1 cellular context compared by ENCODE assay signal in the genomic region with DNA sequence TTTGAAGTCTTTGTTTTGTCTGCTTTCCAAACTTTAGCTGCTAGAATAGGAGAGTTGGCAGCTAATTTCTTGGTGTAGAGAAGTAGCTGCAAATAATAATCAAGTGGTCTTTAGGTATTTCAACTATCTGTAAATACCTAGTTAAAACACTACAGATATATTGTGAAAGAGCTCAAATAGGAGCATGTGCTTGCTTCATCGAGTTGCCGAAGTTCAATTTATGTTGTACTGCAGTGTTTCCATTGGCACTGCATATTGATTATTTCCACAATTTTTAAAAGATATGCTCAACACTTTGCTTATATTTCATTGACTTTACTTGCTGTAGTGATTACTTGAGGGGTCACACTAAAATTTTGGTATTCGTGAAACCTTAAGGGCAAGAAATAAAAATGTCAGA.
TF ChIP-seq lines count a peak whose summit lies in the region.

No MANE protein-coding gene starts in this region.

TF ChIP-seq in HepG2, 621 proteins besides CTCF, POLR2A, EP300 and RAD21 (continued from another document and continues in another):
- TF ChIP-seq AHR (CRISPR knock-in tag; IDR thresholded peaks at IDR 0.05), result no peak
- no peak for TF ChIP-seq NRL (CRISPR knock-in tag; IDR thresholded peaks at IDR 0.05; ENCODE audit: borderline replicate concordance)
- TF ChIP-seq ASH2L (IDR thresholded peaks at IDR 0.05; ENCODE audit: insufficient read length, low read depth, low read length), result no peak
- no peak for TF ChIP-seq SP5 (CRISPR knock-in tag; IDR thresholded peaks at IDR 0.05; ENCODE audit: borderline replicate concordance, low read depth)
- no peak for TF ChIP-seq EZH2 (conservative IDR thresholded peaks at IDR 0.05; ENCODE audit: low read depth, low read length)
- no peak for TF ChIP-seq ZNF383 (CRISPR knock-in tag; IDR thresholded peaks at IDR 0.05; ENCODE audit: borderline replicate concordance)
- TF ChIP-seq, protein P1, sequence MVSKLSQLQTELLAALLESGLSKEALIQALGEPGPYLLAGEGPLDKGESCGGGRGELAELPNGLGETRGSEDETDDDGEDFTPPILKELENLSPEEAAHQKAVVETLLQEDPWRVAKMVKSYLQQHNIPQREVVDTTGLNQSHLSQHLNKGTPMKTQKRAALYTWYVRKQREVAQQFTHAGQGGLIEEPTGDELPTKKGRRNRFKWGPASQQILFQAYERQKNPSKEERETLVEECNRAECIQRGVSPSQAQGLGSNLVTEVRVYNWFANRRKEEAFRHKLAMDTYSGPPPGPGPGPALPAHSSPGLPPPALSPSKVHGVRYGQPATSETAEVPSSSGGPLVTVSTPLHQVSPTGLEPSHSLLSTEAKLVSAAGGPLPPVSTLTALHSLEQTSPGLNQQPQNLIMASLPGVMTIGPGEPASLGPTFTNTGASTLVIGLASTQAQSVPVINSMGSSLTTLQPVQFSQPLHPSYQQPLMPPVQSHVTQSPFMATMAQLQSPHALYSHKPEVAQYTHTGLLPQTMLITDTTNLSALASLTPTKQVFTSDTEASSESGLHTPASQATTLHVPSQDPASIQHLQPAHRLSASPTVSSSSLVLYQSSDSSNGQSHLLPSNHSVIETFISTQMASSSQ (IDR thresholded peaks at IDR 0.05; ENCODE audit: low read depth), result 0 out of 2 replicates have a peak, but pooled peaks have one; percentile 36
- TF ChIP-seq, protein P1 (CRISPR knock-in tag; IDR thresholded peaks at IDR 0.05; ENCODE audit: borderline replicate concordance), result no peak
- TF ChIP-seq HNRNPH1 (optimal IDR thresholded peaks at IDR 0.05; ENCODE audit: low read depth, low read length), result no peak
- TF ChIP-seq ZNF607 (CRISPR knock-in tag; IDR thresholded peaks at IDR 0.05; ENCODE audit: borderline replicate concordance), result no peak
- TF ChIP-seq, protein P2, sequence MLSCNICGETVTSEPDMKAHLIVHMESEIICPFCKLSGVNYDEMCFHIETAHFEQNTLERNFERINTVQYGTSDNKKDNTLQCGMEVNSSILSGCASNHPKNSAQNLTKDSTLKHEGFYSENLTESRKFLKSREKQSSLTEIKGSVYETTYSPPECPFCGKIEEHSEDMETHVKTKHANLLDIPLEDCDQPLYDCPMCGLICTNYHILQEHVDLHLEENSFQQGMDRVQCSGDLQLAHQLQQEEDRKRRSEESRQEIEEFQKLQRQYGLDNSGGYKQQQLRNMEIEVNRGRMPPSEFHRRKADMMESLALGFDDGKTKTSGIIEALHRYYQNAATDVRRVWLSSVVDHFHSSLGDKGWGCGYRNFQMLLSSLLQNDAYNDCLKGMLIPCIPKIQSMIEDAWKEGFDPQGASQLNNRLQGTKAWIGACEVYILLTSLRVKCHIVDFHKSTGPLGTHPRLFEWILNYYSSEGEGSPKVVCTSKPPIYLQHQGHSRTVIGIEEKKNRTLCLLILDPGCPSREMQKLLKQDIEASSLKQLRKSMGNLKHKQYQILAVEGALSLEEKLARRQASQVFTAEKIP (CRISPR knock-in tag; IDR thresholded peaks at IDR 0.05; ENCODE audit: borderline replicate concordance), result no peak
- TF ChIP-seq ZNF224 (CRISPR knock-in tag; IDR thresholded peaks at IDR 0.05), result no peak
- TF ChIP-seq, protein P3, sequence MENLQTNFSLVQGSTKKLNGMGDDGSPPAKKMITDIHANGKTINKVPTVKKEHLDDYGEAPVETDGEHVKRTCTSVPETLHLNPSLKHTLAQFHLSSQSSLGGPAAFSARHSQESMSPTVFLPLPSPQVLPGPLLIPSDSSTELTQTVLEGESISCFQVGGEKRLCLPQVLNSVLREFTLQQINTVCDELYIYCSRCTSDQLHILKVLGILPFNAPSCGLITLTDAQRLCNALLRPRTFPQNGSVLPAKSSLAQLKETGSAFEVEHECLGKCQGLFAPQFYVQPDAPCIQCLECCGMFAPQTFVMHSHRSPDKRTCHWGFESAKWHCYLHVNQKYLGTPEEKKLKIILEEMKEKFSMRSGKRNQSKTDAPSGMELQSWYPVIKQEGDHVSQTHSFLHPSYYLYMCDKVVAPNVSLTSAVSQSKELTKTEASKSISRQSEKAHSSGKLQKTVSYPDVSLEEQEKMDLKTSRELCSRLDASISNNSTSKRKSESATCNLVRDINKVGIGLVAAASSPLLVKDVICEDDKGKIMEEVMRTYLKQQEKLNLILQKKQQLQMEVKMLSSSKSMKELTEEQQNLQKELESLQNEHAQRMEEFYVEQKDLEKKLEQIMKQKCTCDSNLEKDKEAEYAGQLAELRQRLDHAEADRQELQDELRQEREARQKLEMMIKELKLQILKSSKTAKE (CRISPR knock-in tag; IDR thresholded peaks at IDR 0.05; ENCODE audit: borderline replicate concordance), result no peak
- TF ChIP-seq ZNF577 (CRISPR knock-in tag; IDR thresholded peaks at IDR 0.05; ENCODE audit: borderline replicate concordance, low read depth), result no peak
- no peak for TF ChIP-seq PHF8 (CRISPR knock-in tag; IDR thresholded peaks at IDR 0.05)
- TF ChIP-seq ZFP90 (CRISPR knock-in tag; IDR thresholded peaks at IDR 0.05; ENCODE audit: borderline replicate concordance), result no peak
- TF ChIP-seq MBD4 (IDR thresholded peaks at IDR 0.05; ENCODE audit: borderline replicate concordance, low read length), result no peak
- TF ChIP-seq KMT2A (CRISPR knock-in tag; IDR thresholded peaks at IDR 0.05), result no peak
- TF ChIP-seq MIXL1 (CRISPR knock-in tag; IDR thresholded peaks at IDR 0.05), result 0 out of 2 replicates have a peak, but pooled peaks have one; percentile 37
- TF ChIP-seq, protein P4, sequence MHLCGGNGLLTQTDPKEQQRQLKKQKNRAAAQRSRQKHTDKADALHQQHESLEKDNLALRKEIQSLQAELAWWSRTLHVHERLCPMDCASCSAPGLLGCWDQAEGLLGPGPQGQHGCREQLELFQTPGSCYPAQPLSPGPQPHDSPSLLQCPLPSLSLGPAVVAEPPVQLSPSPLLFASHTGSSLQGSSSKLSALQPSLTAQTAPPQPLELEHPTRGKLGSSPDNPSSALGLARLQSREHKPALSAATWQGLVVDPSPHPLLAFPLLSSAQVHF (CRISPR knock-in tag; IDR thresholded peaks at IDR 0.05), result no peak
- TF ChIP-seq FOXJ3 (CRISPR knock-in tag; IDR thresholded peaks at IDR 0.05; ENCODE audit: borderline replicate concordance), result peak; percentile 49; the same call in 1 of the 2 replicates
- no peak for TF ChIP-seq SOX6 (IDR thresholded peaks at IDR 0.05)
- TF ChIP-seq SOX6 (CRISPR knock-in tag; IDR thresholded peaks at IDR 0.05), result peak; percentile 34; the same call in 1 of the 2 replicates
- TF ChIP-seq CHD4 (IDR thresholded peaks at IDR 0.05; ENCODE audit: borderline replicate concordance, low read length), result no peak
- no peak for TF ChIP-seq ZNF674 (CRISPR knock-in tag; IDR thresholded peaks at IDR 0.05; ENCODE audit: low read depth)
- TF ChIP-seq ATM (IDR thresholded peaks at IDR 0.05; ENCODE audit: borderline replicate concordance), result no peak
- no peak for TF ChIP-seq NONO (IDR thresholded peaks at IDR 0.05)
- no peak for TF ChIP-seq NONO (CRISPR knock-in tag; conservative IDR thresholded peaks at IDR 0.05)
- TF ChIP-seq, protein P5, sequence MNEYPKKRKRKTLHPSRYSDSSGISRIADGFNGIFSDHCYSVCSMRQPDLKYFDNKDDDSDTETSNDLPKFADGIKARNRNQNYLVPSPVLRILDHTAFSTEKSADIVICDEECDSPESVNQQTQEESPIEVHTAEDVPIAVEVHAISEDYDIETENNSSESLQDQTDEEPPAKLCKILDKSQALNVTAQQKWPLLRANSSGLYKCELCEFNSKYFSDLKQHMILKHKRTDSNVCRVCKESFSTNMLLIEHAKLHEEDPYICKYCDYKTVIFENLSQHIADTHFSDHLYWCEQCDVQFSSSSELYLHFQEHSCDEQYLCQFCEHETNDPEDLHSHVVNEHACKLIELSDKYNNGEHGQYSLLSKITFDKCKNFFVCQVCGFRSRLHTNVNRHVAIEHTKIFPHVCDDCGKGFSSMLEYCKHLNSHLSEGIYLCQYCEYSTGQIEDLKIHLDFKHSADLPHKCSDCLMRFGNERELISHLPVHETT (CRISPR knock-in tag; conservative IDR thresholded peaks at IDR 0.05), result no peak
- TF ChIP-seq, protein P6, sequence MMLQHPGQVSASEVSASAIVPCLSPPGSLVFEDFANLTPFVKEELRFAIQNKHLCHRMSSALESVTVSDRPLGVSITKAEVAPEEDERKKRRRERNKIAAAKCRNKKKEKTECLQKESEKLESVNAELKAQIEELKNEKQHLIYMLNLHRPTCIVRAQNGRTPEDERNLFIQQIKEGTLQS (CRISPR knock-in tag; IDR thresholded peaks at IDR 0.05), result no peak
- TF ChIP-seq, protein P7, sequence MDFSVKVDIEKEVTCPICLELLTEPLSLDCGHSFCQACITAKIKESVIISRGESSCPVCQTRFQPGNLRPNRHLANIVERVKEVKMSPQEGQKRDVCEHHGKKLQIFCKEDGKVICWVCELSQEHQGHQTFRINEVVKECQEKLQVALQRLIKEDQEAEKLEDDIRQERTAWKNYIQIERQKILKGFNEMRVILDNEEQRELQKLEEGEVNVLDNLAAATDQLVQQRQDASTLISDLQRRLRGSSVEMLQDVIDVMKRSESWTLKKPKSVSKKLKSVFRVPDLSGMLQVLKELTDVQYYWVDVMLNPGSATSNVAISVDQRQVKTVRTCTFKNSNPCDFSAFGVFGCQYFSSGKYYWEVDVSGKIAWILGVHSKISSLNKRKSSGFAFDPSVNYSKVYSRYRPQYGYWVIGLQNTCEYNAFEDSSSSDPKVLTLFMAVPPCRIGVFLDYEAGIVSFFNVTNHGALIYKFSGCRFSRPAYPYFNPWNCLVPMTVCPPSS (IDR thresholded peaks at IDR 0.05), result no peak
- no peak for TF ChIP-seq NFE2 (CRISPR knock-in tag; IDR thresholded peaks at IDR 0.05)
- TF ChIP-seq ZNF180 (CRISPR knock-in tag; IDR thresholded peaks at IDR 0.05; ENCODE audit: borderline replicate concordance, low read depth), result no peak
- TF ChIP-seq AKAP8 (CRISPR knock-in tag; IDR thresholded peaks at IDR 0.05), result no peak
- no peak for TF ChIP-seq ZNF350 (CRISPR knock-in tag; IDR thresholded peaks at IDR 0.05; ENCODE audit: borderline replicate concordance, low read depth)
- TF ChIP-seq NR1H2 (CRISPR knock-in tag; IDR thresholded peaks at IDR 0.05; ENCODE audit: borderline replicate concordance, low read depth), result no peak
- TF ChIP-seq NBN (conservative IDR thresholded peaks at IDR 0.05), result no peak
- no peak for TF ChIP-seq NFYC (CRISPR knock-in tag; IDR thresholded peaks at IDR 0.05)
- no peak for TF ChIP-seq ZNF629 (CRISPR knock-in tag; conservative IDR thresholded peaks at IDR 0.05)
- TF ChIP-seq, protein P8, sequence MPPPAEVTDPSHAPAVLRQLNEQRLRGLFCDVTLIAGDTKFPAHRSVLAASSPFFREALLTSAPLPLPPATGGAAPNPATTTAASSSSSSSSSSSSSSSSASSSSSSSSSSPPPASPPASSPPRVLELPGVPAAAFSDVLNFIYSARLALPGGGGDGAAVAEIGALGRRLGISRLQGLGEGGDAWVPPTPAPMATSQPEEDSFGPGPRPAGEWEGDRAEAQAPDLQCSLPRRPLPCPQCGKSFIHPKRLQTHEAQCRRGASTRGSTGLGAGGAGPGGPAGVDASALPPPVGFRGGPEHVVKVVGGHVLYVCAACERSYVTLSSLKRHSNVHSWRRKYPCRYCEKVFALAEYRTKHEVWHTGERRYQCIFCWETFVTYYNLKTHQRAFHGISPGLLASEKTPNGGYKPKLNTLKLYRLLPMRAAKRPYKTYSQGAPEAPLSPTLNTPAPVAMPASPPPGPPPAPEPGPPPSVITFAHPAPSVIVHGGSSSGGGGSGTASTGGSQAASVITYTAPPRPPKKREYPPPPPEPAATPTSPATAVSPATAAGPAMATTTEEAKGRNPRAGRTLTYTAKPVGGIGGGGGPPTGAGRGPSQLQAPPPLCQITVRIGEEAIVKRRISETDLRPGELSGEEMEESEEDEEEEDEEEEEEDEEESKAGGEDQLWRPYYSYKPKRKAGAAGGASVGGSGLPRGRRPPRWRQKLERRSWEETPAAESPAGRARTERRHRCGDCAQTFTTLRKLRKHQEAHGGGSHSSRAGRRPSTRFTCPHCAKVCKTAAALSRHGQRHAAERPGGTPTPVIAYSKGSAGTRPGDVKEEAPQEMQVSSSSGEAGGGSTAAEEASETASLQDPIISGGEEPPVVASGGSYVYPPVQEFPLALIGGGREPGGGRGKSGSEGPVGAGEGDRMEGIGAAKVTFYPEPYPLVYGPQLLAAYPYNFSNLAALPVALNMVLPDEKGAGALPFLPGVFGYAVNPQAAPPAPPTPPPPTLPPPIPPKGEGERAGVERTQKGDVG (CRISPR knock-in tag; IDR thresholded peaks at IDR 0.05; ENCODE audit: borderline replicate concordance), result no peak
- no peak for TF ChIP-seq CREB1 (IDR thresholded peaks at IDR 0.05)
- TF ChIP-seq CREB1 (CRISPR knock-in tag; IDR thresholded peaks at IDR 0.05), result no peak; the same call in 1 of the 2 replicates
- TF ChIP-seq MZF1 (CRISPR knock-in tag; IDR thresholded peaks at IDR 0.05; ENCODE audit: borderline replicate concordance), result no peak
- TF ChIP-seq MTF2 (CRISPR knock-in tag; IDR thresholded peaks at IDR 0.05; ENCODE audit: borderline replicate concordance), result no peak
- no peak for TF ChIP-seq FOXO1 (CRISPR knock-in tag; IDR thresholded peaks at IDR 0.05)
- TF ChIP-seq ZNF7 (CRISPR knock-in tag; IDR thresholded peaks at IDR 0.05), result no peak
- TF ChIP-seq JARID2 (CRISPR knock-in tag; IDR thresholded peaks at IDR 0.05; ENCODE audit: insufficient replicate concordance), result no peak
- peak; percentile 59 for TF ChIP-seq FOXA3 (CRISPR knock-in tag; IDR thresholded peaks at IDR 0.05)
- TF ChIP-seq SATB2 (CRISPR knock-in tag; IDR thresholded peaks at IDR 0.05), result no peak
- TF ChIP-seq NFIC (IDR thresholded peaks at IDR 0.05; ENCODE audit: low read length), result peak; percentile 65
- no peak for TF ChIP-seq ZNF589 (CRISPR knock-in tag; conservative IDR thresholded peaks at IDR 0.05)
- TF ChIP-seq MEF2D (CRISPR knock-in tag; IDR thresholded peaks at IDR 0.05), result no peak
- TF ChIP-seq CEBPB (IDR thresholded peaks at IDR 0.05; ENCODE audit: borderline replicate concordance, low read depth, low read length), result peak; percentile 95
- no peak for TF ChIP-seq CBX5 (CRISPR knock-in tag; IDR thresholded peaks at IDR 0.05; ENCODE audit: borderline replicate concordance)
